Comparison of ENCODE assay signal across 8 cellular contexts in the genomic region with DNA sequence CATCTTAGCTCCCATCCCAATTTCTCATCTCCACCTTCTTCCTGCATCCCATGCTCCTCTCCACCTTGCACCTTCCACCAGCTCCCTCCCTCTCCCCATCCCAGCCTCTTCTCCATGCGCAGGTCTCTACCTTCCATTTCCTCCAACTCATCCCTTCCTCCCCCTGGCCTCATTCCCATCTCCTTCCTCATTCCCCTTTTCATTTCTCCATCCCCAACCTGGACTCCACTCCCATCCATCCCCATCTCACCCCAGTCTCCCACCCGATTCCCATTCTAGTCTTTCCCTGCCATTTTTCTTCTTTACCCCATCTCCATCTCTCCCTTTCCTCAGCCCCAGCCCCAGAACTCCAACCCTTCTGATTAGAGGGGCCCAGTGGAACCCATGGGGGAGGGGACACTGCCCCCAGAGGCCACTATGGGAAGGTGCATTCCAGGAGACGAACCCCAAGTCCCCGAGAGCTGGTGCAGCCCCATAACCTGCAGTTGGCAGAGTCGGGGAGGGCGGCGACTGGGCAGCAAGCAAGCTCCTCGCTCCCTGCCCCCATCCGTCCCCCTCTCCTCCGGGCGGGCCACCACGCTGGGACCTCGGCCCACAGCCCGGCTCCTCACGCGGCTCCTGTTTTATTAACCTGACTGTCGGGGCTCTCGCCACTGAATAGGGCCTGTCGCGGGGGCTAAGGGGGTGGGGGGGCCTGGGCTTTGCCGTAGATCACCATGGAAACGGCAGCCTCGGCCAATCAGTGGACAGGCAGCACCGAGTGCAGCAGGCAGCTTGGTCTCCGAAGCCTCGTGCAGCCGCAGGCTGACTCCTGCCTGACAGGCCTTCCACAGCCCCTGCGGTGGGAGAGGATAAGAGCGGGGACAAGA.
DNase-seq lines count a peak whose midpoint lies in the region; ATAC-seq and TF ChIP-seq lines count a peak whose summit lies in the region.

No MANE protein-coding gene starts in this region.

- no peaks in the 10 kb centered on the region for H3K9me2 ChIP-seq in SK-N-SH

- H3K4me3 ChIP-seq in SK-N-SH (ENCODE audit: low read depth in 2 of 2, low read length in 1 of 2) (peak overlapping the region in 1 of 2 experiments; percentile 24; a peak in 2 of 4 replicates), mammary epithelial cell (replicated peaks in 1 of 3; ENCODE audit: insufficient read depth in 1 of 3, low read depth in 2 of 3, low read length in 3 of 3) (no peak overlapping the region), right lobe of liver (no peak overlapping the region), upper lobe of right lung (no peak overlapping the region)

- no peak for TF ChIP-seq POLR2A in right lobe of liver (IDR thresholded peaks at IDR 0.05)

- BruUV-seq in mammary epithelial cell (replicated peaks; lab: Mats Ljungman, UMichigan): no TSS peak

- no peak for TF ChIP-seq EP300 in SK-N-SH (IDR thresholded peaks at IDR 0.05; ENCODE audit: borderline replicate concordance in 1 of 2, low read depth in 1 of 2, low read length in 1 of 2)

- H3K4me2 ChIP-seq in SK-N-SH (peak overlapping the region; percentile 17; the same call in 1 of the 2 replicates), mammary epithelial cell (ENCODE audit: insufficient read depth, low read depth, low read length) (no peak overlapping the region)

- WGBS in SK-N-SH (ENCODE audit: low lambda C conversion rate): 19% methylated on average over 19 of the region's 29 CpGs
- 35% methylated on average over 8 of the region's 29 CpGs for WGBS in mammary epithelial cell (ENCODE audit: low coverage, missing lambda C conversion rate)
- 8% methylated on average over 9 of the region's 29 CpGs for WGBS in right lobe of liver (ENCODE audit: insufficient coverage, low coverage, low lambda C conversion rate, missing lambda C conversion rate)

- dilution Hi-C loops in mammary epithelial cell (cut with HindIII; ENCODE audit: low sequenced_read_pairs): no loop called here

- H3F3A ChIP-seq in SK-N-SH (replicated peaks; ENCODE audit: insufficient read depth): no peaks in the 10 kb centered on the region

- H3K79me2 ChIP-seq in SK-N-SH (ENCODE audit: insufficient read depth): no peaks in the 10 kb centered on the region
- H3K79me2 ChIP-seq in mammary epithelial cell (ENCODE audit: insufficient read depth, low read length): no peaks in the 10 kb centered on the region

- H3K9me3 ChIP-seq in SK-N-SH (no peaks in the 10 kb centered on the region), mammary epithelial cell (replicated peaks; ENCODE audit: insufficient read depth, low read length) (no peaks in the 10 kb centered on the region), right lobe of liver (no peaks in the 10 kb centered on the region), upper lobe of right lung (no peaks in the 10 kb centered on the region)

- intact Hi-C loops in mammary epithelial cell (cut with micrococcal nuclease) (no loop called here), right lobe of liver (cut with DNase I) (loop anchor here in 1 of 2 donors (10.0 kb wide), 1 partner anchor 107 kb away; no protein-coding TSS in a partner anchor), upper lobe of right lung (cut with DNase I) (no loop called here)

- ATAC-seq in HG02798 (IDR thresholded peaks at IDR 0.05; ENCODE audit: poor library complexity, unreplicated experiment) (peak; percentile 70), right lobe of liver (peak in 3 of 4 donors; percentile 25 to 47 (median 36)), upper lobe of right lung (peak; percentile 54), GM21528 (IDR thresholded peaks at IDR 0.05; ENCODE audit: low FRiP score, unreplicated experiment) (no peak)

- TF ChIP-seq RAD21 in SK-N-SH (IDR thresholded peaks at IDR 0.05; ENCODE audit: low read length): peak; percentile 52; the same call in 1 of the 2 replicates

- H3K27me3 ChIP-seq in SK-N-SH (ENCODE audit: insufficient read depth): peaks cover 19% of the 10 kb centered on the region
- no peaks in the 10 kb centered on the region for H3K27me3 ChIP-seq in mammary epithelial cell (ENCODE audit: insufficient read depth, low read length)
- H3K27me3 ChIP-seq in right lobe of liver: no peaks in the 10 kb centered on the region
- H3K27me3 ChIP-seq in upper lobe of right lung: peaks cover 10% of the 10 kb centered on the region

- H3K4me1 ChIP-seq in SK-N-SH (ENCODE audit: control insufficient read depth in 1 of 2, insufficient read depth in 2 of 2, low read depth in 1 of 2, low read length in 1 of 2) (peaks cover 0 to 16% of the 10 kb centered on the region in 2 experiments; a peak in 1 of 4 replicates), mammary epithelial cell (ENCODE audit: insufficient read depth, low read length) (no peaks in the 10 kb centered on the region), right lobe of liver (no peaks in the 10 kb centered on the region), upper lobe of right lung (no peaks in the 10 kb centered on the region)

- TF ChIP-seq CTCF in SK-N-SH (IDR thresholded peaks at IDR 0.05) (peak; percentile 75), mammary epithelial cell (conservative IDR thresholded peaks at IDR 0.05 in 1 of 2, IDR thresholded peaks at IDR 0.05 in 1 of 2; ENCODE audit: extremely low read depth in 1 of 2, insufficient read depth in 1 of 2, low read depth in 1 of 2, low read length in 2 of 2) (peak; percentile 55 to 67), right lobe of liver (IDR thresholded peaks at IDR 0.05) (peak; percentile 20 to 41 (median 36)), upper lobe of right lung (IDR thresholded peaks at IDR 0.05) (peak; percentile 51)

- H3K9ac ChIP-seq in SK-N-SH (no peak overlapping the region), mammary epithelial cell (ENCODE audit: insufficient read depth, low read length) (no peak overlapping the region)

- H3K36me3 ChIP-seq in SK-N-SH (replicated peaks in 1 of 2; ENCODE audit: control insufficient read depth in 1 of 2, insufficient read depth in 2 of 2, low read length in 1 of 2): no peaks in the 10 kb centered on the region
- H3K36me3 ChIP-seq in mammary epithelial cell (ENCODE audit: insufficient read depth, low read length): no peaks in the 10 kb centered on the region
- no peaks in the 10 kb centered on the region for H3K36me3 ChIP-seq in right lobe of liver
- no peaks in the 10 kb centered on the region for H3K36me3 ChIP-seq in upper lobe of right lung

- H4K20me1 ChIP-seq in SK-N-SH (ENCODE audit: insufficient read depth) (no peaks in the 10 kb centered on the region), mammary epithelial cell (ENCODE audit: insufficient read depth, low read length) (no peaks in the 10 kb centered on the region)

- DNase-seq in NCI-H1436 (lab: John Stamatoyannopoulos, UW) (peak; percentile 33), NCI-H1436 treated with DMSO at 0.1 percent for 48 hours (lab: John Stamatoyannopoulos, UW) (no peak), SK-N-SH (peak; percentile 86), mammary epithelial cell (no peak), right lobe of liver (no peak), upper lobe of right lung (no peak)

- POLR2A ChIA-PET in SK-N-SH (lab: Yijun Ruan, JAX): interaction anchor here (0.6 to 1.2 kb wide), 7 partner anchors 8 to 82 kb away, joined by 3 read pairs; no protein-coding TSS in a partner anchor

- H3K27ac ChIP-seq in SK-N-SH (ENCODE audit: low read depth in 2 of 2, low read length in 1 of 2): no peak overlapping the region
- H3K27ac ChIP-seq in mammary epithelial cell (ENCODE audit: insufficient read depth, low read depth, low read length): no peak overlapping the region
- no peak overlapping the region for H3K27ac ChIP-seq in right lobe of liver
- no peak overlapping the region for H3K27ac ChIP-seq in upper lobe of right lung

- in situ Hi-C loops in mammary epithelial cell (cut with MboI; ENCODE audit: low sequenced_read_pairs in 2 of 2): loop anchor here in 1 of 2 donors (10.0 kb wide), 1 partner anchor 107 kb away; no protein-coding TSS in a partner anchor

- no peak overlapping the region for H2AFZ ChIP-seq in SK-N-SH (ENCODE audit: low read depth)
- no peak overlapping the region for H2AFZ ChIP-seq in mammary epithelial cell (ENCODE audit: low read depth, low read length)

- CTCF ChIA-PET in SK-N-SH (lab: Yijun Ruan, JAX): interaction anchor here (0.6 to 20.2 kb wide), 44 partner anchors 9 to 152 kb away, joined by 3 to 447 read pairs (median 5); a partner anchor contains a TSS
- CTCF ChIA-PET in mammary epithelial cell (lab: Charles Lee; ENCODE audit: low non-redundant PET): interaction anchor here (0.6 kb wide), 3 partner anchors 49 to 112 kb away, joined by 3 read pairs; no protein-coding TSS in a partner anchor

TF ChIP-seq in SK-N-SH, 30 proteins besides CTCF, POLR2A, EP300 and RAD21:
- no peak for TF ChIP-seq NFIC (IDR thresholded peaks at IDR 0.05; ENCODE audit: borderline replicate concordance)
- TF ChIP-seq RFX5 (IDR thresholded peaks at IDR 0.05; ENCODE audit: low read length): no peak
- TF ChIP-seq TCF12 (IDR thresholded peaks at IDR 0.05): no peak
- no peak for TF ChIP-seq GATA2 (CRISPR knock-in tag; IDR thresholded peaks at IDR 0.05)
- no peak for TF ChIP-seq MEF2A (IDR thresholded peaks at IDR 0.05; ENCODE audit: borderline replicate concordance, low read depth)
- TF ChIP-seq CHD2 (IDR thresholded peaks at IDR 0.05; ENCODE audit: low read length, partially characterized antibody): peak; percentile 6
- no peak for TF ChIP-seq RXRA (IDR thresholded peaks at IDR 0.05; ENCODE audit: borderline replicate concordance, low read depth)
- no peak for TF ChIP-seq SIN3A (IDR thresholded peaks at IDR 0.05; ENCODE audit: borderline replicate concordance, low read depth, low read length)
- TF ChIP-seq SMC3 (IDR thresholded peaks at IDR 0.05; ENCODE audit: low read depth, low read length): peak; percentile 16; the same call in 1 of the 2 replicates
- TF ChIP-seq, protein P1, sequence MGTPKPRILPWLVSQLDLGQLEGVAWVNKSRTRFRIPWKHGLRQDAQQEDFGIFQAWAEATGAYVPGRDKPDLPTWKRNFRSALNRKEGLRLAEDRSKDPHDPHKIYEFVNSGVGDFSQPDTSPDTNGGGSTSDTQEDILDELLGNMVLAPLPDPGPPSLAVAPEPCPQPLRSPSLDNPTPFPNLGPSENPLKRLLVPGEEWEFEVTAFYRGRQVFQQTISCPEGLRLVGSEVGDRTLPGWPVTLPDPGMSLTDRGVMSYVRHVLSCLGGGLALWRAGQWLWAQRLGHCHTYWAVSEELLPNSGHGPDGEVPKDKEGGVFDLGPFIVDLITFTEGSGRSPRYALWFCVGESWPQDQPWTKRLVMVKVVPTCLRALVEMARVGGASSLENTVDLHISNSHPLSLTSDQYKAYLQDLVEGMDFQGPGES (IDR thresholded peaks at IDR 0.05; ENCODE audit: low read depth, low read length): no peak
- 0 out of 2 replicates have a peak, but pooled peaks have one; percentile 24 for TF ChIP-seq MXI1 (IDR thresholded peaks at IDR 0.05; ENCODE audit: low read depth, low read length)

Comparison
In these comparisons a context has a peak if more than half of its experiments do, and no peak if none do; other contexts are left out.
1. DNase-seq: peak in NCI-H1436 (single experiment) and SK-N-SH (single experiment); none in NCI-H1436 treated with DMSO at 0.1 percent for 48 hours (single experiment), mammary epithelial cell (single experiment), right lobe of liver (0 of 3) and upper lobe of right lung (single experiment).
2. Peak in every context shown above with its lines, with median percentiles within 50 percentile points of each other: CTCF ChIP-seq.